In genomic region chr1:244273845-244274619, GRCh38 we compare ENCODE assay signal across 8 cellular contexts.
DNase-seq lines count a peak whose midpoint lies in the region; ATAC-seq, FAIRE-seq and TF ChIP-seq lines count a peak whose summit lies in the region.

No MANE protein-coding gene starts in this region.

- peak; percentile 99 for DNase-seq in EL
- peak; percentile 48 for DNase-seq in NCI-H69 (lab: John Stamatoyannopoulos, UW)
- peak; percentile 98 for DNase-seq in choroid plexus epithelial cell (ENCODE audit: low read depth)
- no peak for DNase-seq in GM19238 (ENCODE audit: insufficient read length, low spot score)
- DNase-seq in progenitor cell of endocrine pancreas (ENCODE audit: low spot score, unreplicated experiment): no peak
- DNase-seq in D721Med (ENCODE audit: insufficient read length, low spot score): no peak

- H3K9me3 Mint-ChIP-seq in progenitor cell of endocrine pancreas (ENCODE audit: low read depth): peaks cover 13% of the 10 kb centered on the region

- H3K27me3 Mint-ChIP-seq in progenitor cell of endocrine pancreas: peaks cover 9% of the 10 kb centered on the region

- no peak overlapping the region for H3K27ac Mint-ChIP-seq in progenitor cell of endocrine pancreas

- H3K4me3 ChIP-seq in choroid plexus epithelial cell (ENCODE audit: low read depth, low read length) (peak overlapping the region; percentile 41), mesodermal cell (ENCODE audit: extremely low read depth, insufficient read depth, low read length, poor library complexity, severe bottlenecking) (no peak overlapping the region)

- no peak for TF ChIP-seq CTCF in choroid plexus epithelial cell (conservative IDR thresholded peaks at IDR 0.05; ENCODE audit: low read depth, low read length)
- TF ChIP-seq CTCF in progenitor cell of endocrine pancreas (IDR thresholded peaks at IDR 0.05; ENCODE audit: unreplicated experiment): no peak
- TF ChIP-seq CTCF in D721Med (IDR thresholded peaks at IDR 0.05; ENCODE audit: insufficient read depth, missing control alignments): no peak

- peaks cover 12% of the 10 kb centered on the region for H3K9me3 ChIP-seq in mesodermal cell (ENCODE audit: control insufficient read depth, low read length)

- no peak overlapping the region for H3K4me3 Mint-ChIP-seq in progenitor cell of endocrine pancreas (ENCODE audit: low read depth)

- FAIRE-seq in D721Med (lab: Jason Lieb, UNC): no peak

- H3K36me3 Mint-ChIP-seq in progenitor cell of endocrine pancreas (ENCODE audit: insufficient read depth): no peaks in the 10 kb centered on the region

- H3K36me3 ChIP-seq in mesodermal cell (ENCODE audit: control insufficient read depth, insufficient read depth, low read length): no peaks in the 10 kb centered on the region

- ATAC-seq in HG03442 (IDR thresholded peaks at IDR 0.05; ENCODE audit: unreplicated experiment): no peak

- H3K4me1 Mint-ChIP-seq in progenitor cell of endocrine pancreas (ENCODE audit: low read depth): peaks cover 5% of the 10 kb centered on the region

- peaks cover 11% of the 10 kb centered on the region for H3K4me1 ChIP-seq in mesodermal cell (ENCODE audit: control insufficient read depth, insufficient read depth, low read length, poor library complexity, severe bottlenecking)

- 61 to 75% methylated on average over 7 to 12 of the region's 13 CpGs for WGBS in mesodermal cell (ENCODE audit: insufficient coverage in 2 of 2), 2 experiments

- peak overlapping the region; percentile 76 for H3K27ac ChIP-seq in mesodermal cell (ENCODE audit: low read depth, low read length, severe bottlenecking)

Comparison
In these comparisons a context has a peak if more than half of its experiments do, and no peak if none do; other contexts are left out.
1. DNase-seq: peak in EL (single experiment), NCI-H69 (single experiment) and choroid plexus epithelial cell (single experiment); none in GM19238 (single experiment), progenitor cell of endocrine pancreas (single experiment) and D721Med (single experiment).